8 cellular contexts compared by ENCODE assay signal in the genomic region with DNA sequence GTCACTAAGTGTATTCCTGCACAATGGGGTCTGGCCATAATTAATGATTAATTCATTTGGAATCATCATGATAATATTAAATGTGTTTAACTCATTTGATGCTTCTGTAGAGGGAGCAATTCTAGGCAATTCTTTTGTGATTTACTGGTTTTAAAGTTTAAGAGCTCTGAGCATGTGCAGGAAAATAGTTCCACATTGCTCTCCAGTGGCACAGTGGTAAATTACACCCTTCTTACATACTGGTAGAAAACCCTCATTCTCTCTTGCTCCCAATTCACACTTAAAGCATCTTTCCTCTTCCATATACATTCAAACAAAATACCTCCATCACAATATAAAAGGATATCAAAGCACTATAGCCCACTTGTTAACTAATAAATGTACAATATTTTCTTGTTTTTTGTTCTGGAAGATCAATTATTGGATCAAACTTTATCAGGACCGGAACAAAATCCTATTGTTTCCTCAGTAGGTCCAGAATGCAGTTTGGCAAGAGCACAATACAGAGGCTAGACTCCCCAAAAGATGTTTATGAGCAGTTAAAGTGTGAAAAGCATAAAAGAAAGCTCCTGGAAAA.
DNase-seq lines count a peak whose midpoint lies in the region; ATAC-seq and TF ChIP-seq lines count a peak whose summit lies in the region.

No MANE protein-coding gene starts in this region.

- ATAC-seq in GM19372 (IDR thresholded peaks at IDR 0.05; ENCODE audit: low read depth, unreplicated experiment) (peak; percentile 61), natural killer cell (no peak)
- no peak for ATAC-seq in activated T-cell treated with anti-CD3 and anti-CD28 coated beads, Interleukin-2, amount 50 U/mL, for 4 hours

- no peaks in the 10 kb centered on the region for H3K27me3 Mint-ChIP-seq in activated T-cell treated with anti-CD3 and anti-CD28 coated beads, Interleukin-2, amount 50 U/mL, for 4 hours (ENCODE audit: low read depth)
- H3K27me3 Mint-ChIP-seq in natural killer cell (ENCODE audit: low read depth in 2 of 2): no peaks in the 10 kb centered on the region

- intact Hi-C loops in natural killer cell (cut with micrococcal nuclease): no loop called here

- H3K36me3 ChIP-seq in BE2C: no peaks in the 10 kb centered on the region

- H3K4me1 ChIP-seq in BE2C: no peaks in the 10 kb centered on the region; the same call in 1 of the 2 replicates

- DNase-seq in BE2C: peak; percentile 10
- peak; percentile 6 for DNase-seq in NCI-H187 (lab: John Stamatoyannopoulos, UW)
- DNase-seq in choroid plexus epithelial cell (ENCODE audit: low read depth): peak; percentile 66
- DNase-seq in non-pigmented ciliary epithelial cell (ENCODE audit: low read depth): peak; percentile 0
- no peak for DNase-seq in UCSD-AML1 (lab: John Stamatoyannopoulos, UW; ENCODE audit: unreplicated experiment)
- no peak for DNase-seq in activated T-cell treated with anti-CD3 and anti-CD28 coated beads, Interleukin-2, amount 50 U/mL, for 4 hours
- no peak for DNase-seq in natural killer cell

- H3K9me3 ChIP-seq in BE2C: no peaks in the 10 kb centered on the region

- no peak overlapping the region for H3K27ac Mint-ChIP-seq in natural killer cell

- H3K27me3 ChIP-seq in BE2C: no peaks in the 10 kb centered on the region

- H3K4me3 ChIP-seq in BE2C (ENCODE audit: low read depth, low read length) (no peak overlapping the region), choroid plexus epithelial cell (ENCODE audit: low read depth, low read length) (no peak overlapping the region)

- no peaks in the 10 kb centered on the region for H3K4me1 Mint-ChIP-seq in activated T-cell treated with anti-CD3 and anti-CD28 coated beads, Interleukin-2, amount 50 U/mL, for 4 hours (ENCODE audit: low read depth)
- H3K4me1 Mint-ChIP-seq in natural killer cell: no peaks in the 10 kb centered on the region

- H3K4me3 Mint-ChIP-seq in activated T-cell treated with anti-CD3 and anti-CD28 coated beads, Interleukin-2, amount 50 U/mL, for 4 hours: no peak overlapping the region
- no peak overlapping the region for H3K4me3 Mint-ChIP-seq in natural killer cell

- TF ChIP-seq CTCF in BE2C (IDR thresholded peaks at IDR 0.05; ENCODE audit: low read depth, low read length): peak; percentile 49
- TF ChIP-seq CTCF in choroid plexus epithelial cell (conservative IDR thresholded peaks at IDR 0.05; ENCODE audit: low read depth, low read length): peak; percentile 47
- no peak for TF ChIP-seq CTCF in natural killer cell (IDR thresholded peaks at IDR 0.05)

- no peaks in the 10 kb centered on the region for H3K36me3 Mint-ChIP-seq in activated T-cell treated with anti-CD3 and anti-CD28 coated beads, Interleukin-2, amount 50 U/mL, for 4 hours (ENCODE audit: insufficient read depth)
- no peaks in the 10 kb centered on the region for H3K36me3 Mint-ChIP-seq in natural killer cell

- H3K9me3 Mint-ChIP-seq in activated T-cell treated with anti-CD3 and anti-CD28 coated beads, Interleukin-2, amount 50 U/mL, for 4 hours: no peaks in the 10 kb centered on the region
- H3K9me3 Mint-ChIP-seq in natural killer cell: peaks cover 3 to 4% of the 10 kb centered on the region in 2 donors

Comparison
In these comparisons a context has a peak if more than half of its experiments do, and no peak if none do; other contexts are left out.
1. DNase-seq: peak in BE2C (single experiment), NCI-H187 (2 of 2), choroid plexus epithelial cell (single experiment) and non-pigmented ciliary epithelial cell (single experiment); none in UCSD-AML1 (single experiment), activated T-cell treated with anti-CD3 and anti-CD28 coated beads, Interleukin-2, amount 50 U/mL, for 4 hours (single experiment) and natural killer cell (single experiment).